In the genomic region with DNA sequence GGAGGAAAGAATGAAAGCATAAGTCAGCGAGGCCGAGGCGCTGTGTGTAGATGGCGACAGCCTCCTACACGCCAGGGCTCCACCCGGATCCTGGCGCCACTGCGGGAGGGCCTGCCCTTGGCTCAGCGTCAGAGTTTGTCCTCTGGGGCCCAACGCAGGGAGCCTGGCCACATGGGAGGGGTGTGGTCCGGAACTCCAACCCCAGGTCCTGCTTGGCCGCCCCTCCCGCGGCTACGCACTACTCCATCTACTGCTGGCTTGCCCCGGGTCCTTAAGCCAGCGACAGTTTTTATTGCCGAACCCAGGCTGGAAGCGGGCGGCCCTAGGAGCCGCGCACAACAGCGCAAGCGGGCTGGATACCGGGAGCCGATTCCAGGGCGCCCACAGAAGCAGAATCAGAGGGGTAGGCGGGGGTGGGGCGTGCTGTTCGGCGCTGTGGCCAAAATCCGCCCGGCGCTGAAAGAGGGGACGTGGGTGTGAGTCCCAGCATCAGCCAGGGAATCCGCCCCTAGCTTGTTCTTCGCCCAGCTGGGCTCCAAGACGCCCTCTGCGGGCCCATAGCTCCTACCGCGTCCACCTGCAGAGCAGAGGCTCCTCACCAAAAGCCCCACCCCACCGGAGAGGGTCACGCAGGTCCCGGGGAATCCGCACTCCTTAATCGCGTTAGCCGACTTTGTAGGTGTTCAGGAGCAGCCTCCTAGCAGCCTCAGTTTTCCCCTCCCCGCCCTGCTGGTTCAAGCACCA, we compare ENCODE assay signal across 8 cellular contexts. TPM values are rescaled to one million over a fixed set of nuclear protein-coding genes. Genes with fewer than 3 reads are reported as not detected.
DNase-seq lines count a peak whose midpoint lies in the region; ATAC-seq, FAIRE-seq and TF ChIP-seq lines count a peak whose summit lies in the region.

No MANE protein-coding gene starts in this region.

- TF ChIP-seq CTCF in AG04450 (IDR thresholded peaks at IDR 0.05; ENCODE audit: low read depth, low read length) (peak; percentile 48), lung (IDR thresholded peaks at IDR 0.05; ENCODE audit: control extremely low read depth, extremely low read depth) (peak; percentile 19)

- H3K4me3 ChIP-seq in AG04450 (ENCODE audit: low read depth, low read length) (peak overlapping the region; percentile 65), ectodermal cell (ENCODE audit: insufficient read depth, low read depth, low read length) (peak overlapping the region; percentile 39), lung (peak overlapping the region; percentile 12), stomach smooth muscle (ENCODE audit: low read length in 2 of 2) (peak overlapping the region; percentile 13 to 80)

- H3K9me3 ChIP-seq in AG04450 (ENCODE audit: control insufficient read depth, insufficient read depth, low read length) = no peaks in the 10 kb centered on the region; the same call in 1 of the 2 replicates
- no peaks in the 10 kb centered on the region for H3K9me3 ChIP-seq in ectodermal cell (ENCODE audit: control insufficient read depth, low read length)
- H3K9me3 ChIP-seq in lung (ENCODE audit: control insufficient read depth in 2 of 2, insufficient read depth in 1 of 2, low read length in 1 of 2) = no peaks in the 10 kb centered on the region
- H3K9me3 ChIP-seq in stomach smooth muscle (ENCODE audit: control insufficient read depth in 2 of 2, low read length in 2 of 2) = no peaks in the 10 kb centered on the region

- H3K27me3 ChIP-seq in AG04450 (ENCODE audit: control insufficient read depth, insufficient read depth, low read length) (no peaks in the 10 kb centered on the region), ectodermal cell (ENCODE audit: control insufficient read depth, insufficient read depth, low read length, poor library complexity, severe bottlenecking) (peaks cover 67% of the 10 kb centered on the region), lung (ENCODE audit: control insufficient read depth, insufficient read depth) (no peaks in the 10 kb centered on the region), stomach smooth muscle (ENCODE audit: control insufficient read depth in 1 of 2, insufficient read depth in 2 of 2, low read length in 2 of 2) (peaks cover 42 to 55% of the 10 kb centered on the region in 2 donors)

- FAIRE-seq in GM18507 (lab: Jason Lieb, UNC) = peak; percentile 64

- peak; percentile 64 for ATAC-seq in lung (ENCODE audit: insufficient read depth, low FRiP score)
- no peak for ATAC-seq in GM18858 (IDR thresholded peaks at IDR 0.05; ENCODE audit: unreplicated experiment)

- no peak for DNase-seq in AG04450 (ENCODE audit: low read depth, low spot score)
- DNase-seq in GM18507 (ENCODE audit: extremely low spot score, insufficient read length, low read depth) = no peak
- DNase-seq in NCI-H2171 (lab: John Stamatoyannopoulos, UW) = peak; percentile 29
- DNase-seq in activated CD4-positive, alpha-beta T cell treated with anti-CD3 and anti-CD28 coated beads for 1 hour = peak; percentile 24
- DNase-seq in lung (ENCODE audit: low spot score) = peak; percentile 81

- H3K27ac ChIP-seq in AG04450 (ENCODE audit: low read depth, low read length) = no peak overlapping the region
- H3K27ac ChIP-seq in ectodermal cell (ENCODE audit: insufficient read depth, low read depth, low read length, poor library complexity, severe bottlenecking) = no peak overlapping the region
- H3K27ac ChIP-seq in lung (ENCODE audit: low read depth in 1 of 2, low read length in 1 of 2) = peak overlapping the region; percentile 68 to 77
- no peak overlapping the region for H3K27ac ChIP-seq in stomach smooth muscle (ENCODE audit: low read length)

- H3K4me1 ChIP-seq in ectodermal cell (ENCODE audit: control insufficient read depth, insufficient read depth, low read length) (peaks cover 30% of the 10 kb centered on the region), lung (ENCODE audit: control insufficient read depth in 2 of 2, insufficient read depth in 2 of 2, low read length in 2 of 2) (peaks cover 2 to 24% of the 10 kb centered on the region in 2 donors), stomach smooth muscle (ENCODE audit: control insufficient read depth, insufficient read depth, low read length) (peaks cover 53% of the 10 kb centered on the region)

- H3K36me3 ChIP-seq in ectodermal cell (ENCODE audit: control insufficient read depth, insufficient read depth, low read length) (no peaks in the 10 kb centered on the region), lung (ENCODE audit: control insufficient read depth in 2 of 2, insufficient read depth in 2 of 2, low read length in 2 of 2) (no peaks in the 10 kb centered on the region), stomach smooth muscle (ENCODE audit: control insufficient read depth in 2 of 2, insufficient read depth in 2 of 2, low read length in 2 of 2) (no peaks in the 10 kb centered on the region)

- peak overlapping the region in 1 of 2 donors; percentile 13 for H3K9ac ChIP-seq in stomach smooth muscle (ENCODE audit: low read length in 2 of 2)

- POLR2A ChIA-PET in AG04450 (lab: Yijun Ruan, JAX) = interaction anchor here (0.6 to 1.0 kb wide), 2 partner anchors 23 to 703 kb away, joined by 3 to 6 read pairs; no protein-coding TSS in a partner anchor

- CTCF ChIA-PET in AG04450 (lab: Charles Lee) = interaction anchor here (0.6 to 16.2 kb wide), 8 partner anchors 8 to 71 kb away, joined by 3 to 414 read pairs (median 6); partner anchors contain the start of genes PDZD7 and SFXN3

- WGBS in ectodermal cell, 2 experiments = 1 to 2% methylated on average over 49 of the region's 49 CpGs
- whole genome bisulfite sequencing in lung, 2 donors = 2 to 4% methylated on average over 47 to 49 of the region's 49 CpGs

RNA-seq across cellular contexts. Expression of gene KAZALD1, which starts 4.5 kb away (rescaled TPM):
- polyA plus RNA-seq in AG04450 (2011; rRNA removed) (10.8 and 14.1 TPM in 2 replicates), lung (1 to 10 TPM; 4.1 to 6.5 TPM)
- polyA minus RNA-seq in AG04450 (2011; rRNA and poly(A)+ RNA removed) = 10.9 and 11.3 TPM in 2 replicates
- polyA plus RNA-seq in ectodermal cell (2013, experiment 1 of 4) = 1.4 TPM
- 1.8 TPM for polyA plus RNA-seq in ectodermal cell (2013, experiment 2 of 4)
- polyA plus RNA-seq in ectodermal cell (2013, experiment 3 of 4) = 2.8 TPM
- 1.3 TPM for polyA plus RNA-seq in ectodermal cell (2013, experiment 4 of 4)
- total RNA-seq in lung = 10 to 100 TPM in 1 of 2 donors, 1 to 10 TPM in 1; 8.2 to 12.1 TPM

RNA-seq across cellular contexts. Expression of gene SFXN3, which starts 35.3 kb away (rescaled TPM):
- polyA plus RNA-seq in AG04450 (2011; rRNA removed) (77.8 and 87.0 TPM in 2 replicates), lung (10 to 100 TPM; 36.4 to 40.2 TPM)
- 106 and 126 TPM in 2 replicates for polyA minus RNA-seq in AG04450 (2011; rRNA and poly(A)+ RNA removed)
- polyA plus RNA-seq in ectodermal cell (2013, experiment 1 of 4) = 1.5 TPM
- 0.69 TPM for polyA plus RNA-seq in ectodermal cell (2013, experiment 2 of 4)
- polyA plus RNA-seq in ectodermal cell (2013, experiment 3 of 4) = 0.64 TPM
- 1.2 TPM for polyA plus RNA-seq in ectodermal cell (2013, experiment 4 of 4)
- total RNA-seq in lung = 10 to 100 TPM; 39.0 to 95.8 TPM

RNA-seq across cellular contexts. Expression of gene PDZD7, which starts 35.4 kb away (rescaled TPM):
- polyA plus RNA-seq in AG04450 (2011; rRNA removed) (0.27 and 0.60 TPM in 2 replicates), lung (under 1 TPM; 0.27 to 0.83 TPM)
- polyA minus RNA-seq in AG04450 (2011; rRNA and poly(A)+ RNA removed) = 0.26 and 0.37 TPM in 2 replicates
- 0.74 TPM for polyA plus RNA-seq in ectodermal cell (2013, experiment 1 of 4)
- polyA plus RNA-seq in ectodermal cell (2013, experiment 2 of 4) = 0.82 TPM
- polyA plus RNA-seq in ectodermal cell (2013, experiment 3 of 4) = 0.69 TPM
- 0.49 TPM for polyA plus RNA-seq in ectodermal cell (2013, experiment 4 of 4)
- total RNA-seq in lung = 1 to 10 TPM in 1 of 2 donors, under 1 TPM in 1; 0.09 to 1.3 TPM

Comparison
In these comparisons a context has a peak if more than half of its experiments do, and no peak if none do; other contexts are left out.
1. DNase-seq: peak in NCI-H2171 (single experiment), activated CD4-positive, alpha-beta T cell treated with anti-CD3 and anti-CD28 coated beads for 1 hour (single experiment) and lung (single experiment); none in AG04450 (single experiment) and GM18507 (single experiment).
2. H3K27ac ChIP-seq: peak in lung (2 of 2); none in AG04450 (single experiment), ectodermal cell (single experiment) and stomach smooth muscle (single experiment).
3. H3K4me3 ChIP-seq: peak in every context shown above with its lines; median percentile 65 in AG04450; 46 in stomach smooth muscle; 39 in ectodermal cell; 12 in lung.